ENCODE assay signal across 11 cellular contexts in genomic region chr5:177369913-177370487, GRCh38. TPM values are rescaled to one million over a fixed set of nuclear protein-coding genes. Genes with fewer than 3 reads are reported as not detected.
DNase-seq lines count a peak whose midpoint lies in the region; ATAC-seq and TF ChIP-seq lines count a peak whose summit lies in the region.
"Had no signal": no experiment of that assay in that cellular context is flagged by ENCODE, and none has a peak within 500 bp of the region (broad histone marks: within the 10 kb centered on the region; RNA-seq: fewer than 3 reads in every experiment).

No MANE protein-coding gene starts in this region.

- H3K4me3 ChIP-seq in mesenchymal stem cell (ENCODE audit: insufficient read depth in 1 of 2, low read depth in 1 of 2, low read length in 2 of 2), result no peak overlapping the region
- H3K4me3 ChIP-seq in left lung, result no peak overlapping the region

- no peak overlapping the region for H3K14ac ChIP-seq in mesenchymal stem cell (ENCODE audit: low read length in 2 of 2)

- peak overlapping the region; percentile 7 for H2BK15ac ChIP-seq in mesenchymal stem cell (ENCODE audit: low read depth, poor library complexity, severe bottlenecking)

- no peak overlapping the region for H3K9ac ChIP-seq in mesenchymal stem cell (ENCODE audit: low read length)

- H3K4me1 Mint-ChIP-seq in activated naive CD8-positive, alpha-beta T cell treated with anti-CD3 and anti-CD28 coated beads for 36 hours, result peaks cover 61% of the 10 kb centered on the region
- H3K4me1 Mint-ChIP-seq in activated naive CD8-positive, alpha-beta T cell treated with anti-CD3 and anti-CD28 coated beads, Interleukin-2, amount 50 U/mL, for 24 hours, result peaks cover 56% of the 10 kb centered on the region

- H4K91ac ChIP-seq in mesenchymal stem cell (ENCODE audit: low read length), result no peak overlapping the region

- 79% methylated on average over 7 of the region's 7 CpGs for WGBS in mesenchymal stem cell

- H4K8ac ChIP-seq in mesenchymal stem cell (ENCODE audit: low read length), result no peak overlapping the region

- no peaks in the 10 kb centered on the region for H3K9me3 ChIP-seq in mesenchymal stem cell (ENCODE audit: control insufficient read depth, low read length)
- no peaks in the 10 kb centered on the region for H3K9me3 ChIP-seq in left lung

- H3K36me3 ChIP-seq in mesenchymal stem cell (ENCODE audit: control insufficient read depth in 1 of 2, insufficient read depth in 2 of 2, low read depth in 1 of 2, low read length in 2 of 2), result peaks cover 0 to 14% of the 10 kb centered on the region in 2 experiments
- peaks cover 0 to 31% of the 10 kb centered on the region in 2 donors for H3K36me3 ChIP-seq in left lung

- peak overlapping the region; percentile 62 for H3K27ac ChIP-seq in angular gyrus (ENCODE audit: low read depth, low read length)
- no peak overlapping the region for H3K27ac ChIP-seq in mesenchymal stem cell (ENCODE audit: low read length, poor library complexity, severe bottlenecking)
- no peak overlapping the region for H3K27ac ChIP-seq in caudate nucleus (ENCODE audit: low read depth, low read length)
- H3K27ac ChIP-seq in left lung, result peak overlapping the region in 1 of 2 donors; percentile 77
- H3K27ac ChIP-seq: foreskin keratinocyte had no signal

- no peaks in the 10 kb centered on the region for H3K27me3 Mint-ChIP-seq in activated naive CD8-positive, alpha-beta T cell treated with anti-CD3 and anti-CD28 coated beads for 36 hours
- no peaks in the 10 kb centered on the region for H3K27me3 Mint-ChIP-seq in activated naive CD8-positive, alpha-beta T cell treated with anti-CD3 and anti-CD28 coated beads, Interleukin-2, amount 50 U/mL, for 24 hours

- no peak overlapping the region for H2AFZ ChIP-seq in mesenchymal stem cell (ENCODE audit: low read depth, low read length)

- no peak overlapping the region for H3K4ac ChIP-seq in mesenchymal stem cell (ENCODE audit: low read depth in 1 of 2, low read length in 2 of 2)

- H2AK5ac ChIP-seq in mesenchymal stem cell (ENCODE audit: low read length, severe bottlenecking), result peak overlapping the region; percentile 16

- no peak for TF ChIP-seq CTCF in left lung (IDR thresholded peaks at IDR 0.05)

- intact Hi-C loops in left lung (cut with DNase I), result no loop called here

- peak overlapping the region; percentile 29 for H3K27ac Mint-ChIP-seq in activated naive CD8-positive, alpha-beta T cell treated with anti-CD3 and anti-CD28 coated beads for 36 hours
- H3K27ac Mint-ChIP-seq in activated naive CD8-positive, alpha-beta T cell treated with anti-CD3 and anti-CD28 coated beads, Interleukin-2, amount 50 U/mL, for 24 hours, result no peak overlapping the region
- H3K27ac Mint-ChIP-seq: progenitor cell of endocrine pancreas had no signal

- peak overlapping the region in 1 of 2 experiments; percentile 49 for H2BK12ac ChIP-seq in mesenchymal stem cell (ENCODE audit: low read length in 2 of 2)

- no peaks in the 10 kb centered on the region for H3K9me3 Mint-ChIP-seq in activated naive CD8-positive, alpha-beta T cell treated with anti-CD3 and anti-CD28 coated beads for 36 hours
- no peaks in the 10 kb centered on the region for H3K9me3 Mint-ChIP-seq in activated naive CD8-positive, alpha-beta T cell treated with anti-CD3 and anti-CD28 coated beads, Interleukin-2, amount 50 U/mL, for 24 hours

- no peak overlapping the region for H3K4me2 ChIP-seq in mesenchymal stem cell (ENCODE audit: low read length, poor library complexity, severe bottlenecking)

- peak overlapping the region in 1 of 2 experiments; percentile 6 for H3K18ac ChIP-seq in mesenchymal stem cell (ENCODE audit: low read depth in 1 of 2, low read length in 2 of 2)

- H3K23ac ChIP-seq in mesenchymal stem cell (ENCODE audit: low read length in 2 of 2), result no peak overlapping the region

- peaks cover 40% of the 10 kb centered on the region for H3K4me1 ChIP-seq in mesenchymal stem cell (ENCODE audit: control insufficient read depth, insufficient read depth, low read depth, low read length)
- H3K4me1 ChIP-seq in left lung, result peaks cover 20 to 55% of the 10 kb centered on the region in 2 donors

- no peak for DNase-seq in activated naive CD8-positive, alpha-beta T cell treated with anti-CD3 and anti-CD28 coated beads for 36 hours
- DNase-seq in activated naive CD8-positive, alpha-beta T cell treated with anti-CD3 and anti-CD28 coated beads, Interleukin-2, amount 50 U/mL, for 24 hours, result no peak
- DNase-seq in mesenchymal stem cell (no peak), caudate nucleus (lab: John Stamatoyannopoulos, UW) (no peak), iPS-NIHi11 (ENCODE audit: low spot score) (no peak), left lung (no peak)
- DNase-seq in activated effector memory CD4-positive, alpha-beta T cell treated with anti-CD3 and anti-CD28 coated beads, Interleukin-2, amount 50 U/mL, for 16 hours, result no peak

- H2BK5ac ChIP-seq in mesenchymal stem cell (ENCODE audit: low read depth, low read length, poor library complexity, severe bottlenecking), result no peak overlapping the region

- peaks cover 10% of the 10 kb centered on the region for H3K79me1 ChIP-seq in mesenchymal stem cell (replicated peaks; ENCODE audit: low read length, poor library complexity, severe bottlenecking)

- H2BK120ac ChIP-seq in mesenchymal stem cell (ENCODE audit: low read depth, low read length), result no peak overlapping the region

- H3K27me3 ChIP-seq in mesenchymal stem cell (ENCODE audit: control insufficient read depth in 1 of 2, insufficient read depth in 1 of 2, low read length in 2 of 2), result peaks cover 0 to 38% of the 10 kb centered on the region in 2 experiments
- no peaks in the 10 kb centered on the region for H3K27me3 ChIP-seq in left lung
- H3K27me3 ChIP-seq: foreskin keratinocyte had no signal

- ATAC-seq in activated naive CD8-positive, alpha-beta T cell treated with anti-CD3 and anti-CD28 coated beads, Interleukin-2, amount 50 U/mL, for 24 hours, result no peak
- no peak for ATAC-seq in left lung

- peak overlapping the region; percentile 50 for H3K4me3 Mint-ChIP-seq in activated naive CD8-positive, alpha-beta T cell treated with anti-CD3 and anti-CD28 coated beads for 36 hours
- no peak overlapping the region for H3K4me3 Mint-ChIP-seq in activated naive CD8-positive, alpha-beta T cell treated with anti-CD3 and anti-CD28 coated beads, Interleukin-2, amount 50 U/mL, for 24 hours

- peaks cover 21% of the 10 kb centered on the region for H3K36me3 Mint-ChIP-seq in activated naive CD8-positive, alpha-beta T cell treated with anti-CD3 and anti-CD28 coated beads for 36 hours
- peaks cover 14% of the 10 kb centered on the region for H3K36me3 Mint-ChIP-seq in activated naive CD8-positive, alpha-beta T cell treated with anti-CD3 and anti-CD28 coated beads, Interleukin-2, amount 50 U/mL, for 24 hours (ENCODE audit: low read depth)

RNA-seq across cellular contexts. Expression of gene RGS14, which starts 12.3 kb away (rescaled TPM):
- 10 to 100 TPM; 38.9 to 41.2 TPM for total RNA-seq in activated naive CD8-positive, alpha-beta T cell treated with anti-CD3 and anti-CD28 coated beads for 36 hours
- 16.7 TPM for polyA plus RNA-seq in mesenchymal stem cell (2013, experiment 1 of 2)
- polyA plus RNA-seq in mesenchymal stem cell (2013, experiment 2 of 2), result 15.9 TPM
- total RNA-seq in left lung, result 10 to 100 TPM; 14.2 to 28.2 TPM

RNA-seq across cellular contexts. Expression of gene SLC34A1, which starts 14.2 kb away (rescaled TPM):
- not detected for total RNA-seq in activated naive CD8-positive, alpha-beta T cell treated with anti-CD3 and anti-CD28 coated beads for 36 hours
- not detected for polyA plus RNA-seq in mesenchymal stem cell (2013, experiment 1 of 2)
- not detected for polyA plus RNA-seq in mesenchymal stem cell (2013, experiment 2 of 2)
- not detected for total RNA-seq in left lung
- total RNA-seq: cerebellum, foreskin keratinocyte, progenitor cell of endocrine pancreas had no signal
- polyA plus RNA-seq: foreskin keratinocyte had no signal

RNA-seq across cellular contexts. Expression of gene LMAN2, which starts 18.5 kb away (rescaled TPM):
- 10 to 100 TPM; 91.5 to 92.1 TPM for total RNA-seq in activated naive CD8-positive, alpha-beta T cell treated with anti-CD3 and anti-CD28 coated beads for 36 hours
- polyA plus RNA-seq in mesenchymal stem cell (2013, experiment 1 of 2), result 296 TPM
- 279 TPM for polyA plus RNA-seq in mesenchymal stem cell (2013, experiment 2 of 2)
- total RNA-seq in left lung, result 100 to 1,000 TPM; 133 to 155 TPM

RNA-seq across cellular contexts. Expression of gene PFN3, which starts 30.5 kb away (rescaled TPM):
- not detected for total RNA-seq in activated naive CD8-positive, alpha-beta T cell treated with anti-CD3 and anti-CD28 coated beads for 36 hours
- not detected for polyA plus RNA-seq in mesenchymal stem cell (2013, experiment 1 of 2)
- not detected for polyA plus RNA-seq in mesenchymal stem cell (2013, experiment 2 of 2)
- not detected for total RNA-seq in left lung
- total RNA-seq: cerebellum, foreskin keratinocyte, progenitor cell of endocrine pancreas had no signal
- polyA plus RNA-seq: foreskin keratinocyte had no signal

RNA-seq across cellular contexts. Expression of gene F12, which starts 39.4 kb away (rescaled TPM):
- 1 to 10 TPM; 5.6 TPM for total RNA-seq in activated naive CD8-positive, alpha-beta T cell treated with anti-CD3 and anti-CD28 coated beads for 36 hours
- 1.2 TPM for polyA plus RNA-seq in mesenchymal stem cell (2013, experiment 1 of 2)
- 1.3 TPM for polyA plus RNA-seq in mesenchymal stem cell (2013, experiment 2 of 2)
- total RNA-seq in left lung, result 1 to 10 TPM in 1 of 2 donors, under 1 TPM in 1; 0.63 to 1.1 TPM
